Comparison of ENCODE assay signal across 8 cellular contexts in genomic region chr6:44630125-44631028, GRCh38.
DNase-seq lines count a peak whose midpoint lies in the region; ATAC-seq, FAIRE-seq and TF ChIP-seq lines count a peak whose summit lies in the region.

No MANE protein-coding gene starts in this region.

- intact Hi-C loops in mammary epithelial cell (cut with micrococcal nuclease) = loop anchor here (1.0 kb wide), 4 partner anchors 155 to 1293 kb away; no protein-coding TSS in a partner anchor
- intact Hi-C loops in right lobe of liver (cut with DNase I) = no loop called here

- no peaks in the 10 kb centered on the region for H3K36me3 ChIP-seq in RWPE2 (ENCODE audit: low read depth)
- H3K36me3 ChIP-seq in mammary epithelial cell (ENCODE audit: insufficient read depth, low read length) = no peaks in the 10 kb centered on the region
- no peaks in the 10 kb centered on the region for H3K36me3 ChIP-seq in right lobe of liver

- 58% methylated on average over 3 of the region's 10 CpGs for WGBS in mammary epithelial cell (ENCODE audit: low coverage, missing lambda C conversion rate)
- 24% methylated on average over 8 of the region's 10 CpGs for WGBS in right lobe of liver (ENCODE audit: insufficient coverage, low coverage, low lambda C conversion rate, missing lambda C conversion rate)

- DNase-seq in EL (peak; percentile 73), HuH-7 (ENCODE audit: low spot score) (peak; percentile 64), RWPE2 (ENCODE audit: low spot score) (no peak), mammary epithelial cell (peak; percentile 33), right lobe of liver (peak in 1 of 3 donors; percentile 28), urothelium cell line (ENCODE audit: low spot score) (peak; percentile 89), GF-D8 (lab: John Stamatoyannopoulos, UW) (no peak)
- no peak for DNase-seq in effector CD4-positive, alpha-beta T cell

- no peaks in the 10 kb centered on the region for H3K9me3 ChIP-seq in RWPE2 (ENCODE audit: severe bottlenecking)
- no peaks in the 10 kb centered on the region for H3K9me3 ChIP-seq in mammary epithelial cell (replicated peaks; ENCODE audit: insufficient read depth, low read length)
- no peaks in the 10 kb centered on the region for H3K9me3 ChIP-seq in right lobe of liver

- no TSS peak for BruUV-seq in mammary epithelial cell (replicated peaks; lab: Mats Ljungman, UMichigan)

- no peak overlapping the region for H3K4me2 ChIP-seq in mammary epithelial cell (ENCODE audit: insufficient read depth, low read depth, low read length)

- no peak for TF ChIP-seq POLR2A in right lobe of liver (IDR thresholded peaks at IDR 0.05)

- H4K20me1 ChIP-seq in mammary epithelial cell (ENCODE audit: insufficient read depth, low read length) = no peaks in the 10 kb centered on the region

- no peaks in the 10 kb centered on the region for H3K79me2 ChIP-seq in mammary epithelial cell (ENCODE audit: insufficient read depth, low read length)

- H3K4me1 ChIP-seq in RWPE2 (ENCODE audit: insufficient read depth, poor library complexity, severe bottlenecking) (no peaks in the 10 kb centered on the region), mammary epithelial cell (ENCODE audit: insufficient read depth, low read length) (no peaks in the 10 kb centered on the region), right lobe of liver (no peaks in the 10 kb centered on the region)

- ATAC-seq in RWPE2 (ENCODE audit: low read depth) (peak; percentile 88), right lobe of liver (peak; percentile 48 to 64 (median 61))

- H2AFZ ChIP-seq in mammary epithelial cell (ENCODE audit: low read depth, low read length) = no peak overlapping the region

- no peak for FAIRE-seq in urothelium cell line (lab: Jason Lieb, UNC)

- in situ Hi-C loops in mammary epithelial cell (cut with MboI; ENCODE audit: low sequenced_read_pairs in 2 of 2) = no loop called here

- CTCF ChIA-PET in mammary epithelial cell (lab: Charles Lee; ENCODE audit: low non-redundant PET) = interaction anchor here (0.5 to 1.6 kb wide), 10 partner anchors 155 to 1292 kb away, joined by 3 to 17 read pairs (median 9); no protein-coding TSS in a partner anchor

- H3K4me3 ChIP-seq in RWPE2 (ENCODE audit: severe bottlenecking) (no peak overlapping the region), mammary epithelial cell (replicated peaks in 1 of 3; ENCODE audit: insufficient read depth in 1 of 3, low read depth in 2 of 3, low read length in 3 of 3) (no peak overlapping the region), right lobe of liver (no peak overlapping the region)

- H3K27ac ChIP-seq in RWPE2 (ENCODE audit: poor library complexity, severe bottlenecking) (no peak overlapping the region), mammary epithelial cell (ENCODE audit: insufficient read depth, low read depth, low read length) (no peak overlapping the region), right lobe of liver (no peak overlapping the region)

- dilution Hi-C loops in mammary epithelial cell (cut with HindIII; ENCODE audit: low sequenced_read_pairs) = no loop called here

- TF ChIP-seq CTCF in RWPE2 (IDR thresholded peaks at IDR 0.05; ENCODE audit: poor library complexity, severe bottlenecking) (peak; percentile 75), mammary epithelial cell (conservative IDR thresholded peaks at IDR 0.05 in 1 of 2, IDR thresholded peaks at IDR 0.05 in 1 of 2; ENCODE audit: extremely low read depth in 1 of 2, insufficient read depth in 1 of 2, low read depth in 1 of 2, low read length in 2 of 2) (peak; percentile 46 to 74), right lobe of liver (IDR thresholded peaks at IDR 0.05) (peak; percentile 28 to 46 (median 40))

- H3K27me3 ChIP-seq in RWPE2 (ENCODE audit: insufficient read depth, poor library complexity, severe bottlenecking) (no peaks in the 10 kb centered on the region), mammary epithelial cell (ENCODE audit: insufficient read depth, low read length) (no peaks in the 10 kb centered on the region), right lobe of liver (no peaks in the 10 kb centered on the region)

- no peak overlapping the region for H3K9ac ChIP-seq in mammary epithelial cell (ENCODE audit: insufficient read depth, low read length)

Comparison
In these comparisons a context has a peak if more than half of its experiments do, and no peak if none do; other contexts are left out.
1. DNase-seq: peak in EL (single experiment), HuH-7 (single experiment), mammary epithelial cell (single experiment) and urothelium cell line (single experiment); none in RWPE2 (single experiment), effector CD4-positive, alpha-beta T cell (single experiment) and GF-D8 (single experiment).
2. Peak in every context shown above with its lines, with median percentiles within 50 percentile points of each other: CTCF ChIP-seq.